In the genomic region with DNA sequence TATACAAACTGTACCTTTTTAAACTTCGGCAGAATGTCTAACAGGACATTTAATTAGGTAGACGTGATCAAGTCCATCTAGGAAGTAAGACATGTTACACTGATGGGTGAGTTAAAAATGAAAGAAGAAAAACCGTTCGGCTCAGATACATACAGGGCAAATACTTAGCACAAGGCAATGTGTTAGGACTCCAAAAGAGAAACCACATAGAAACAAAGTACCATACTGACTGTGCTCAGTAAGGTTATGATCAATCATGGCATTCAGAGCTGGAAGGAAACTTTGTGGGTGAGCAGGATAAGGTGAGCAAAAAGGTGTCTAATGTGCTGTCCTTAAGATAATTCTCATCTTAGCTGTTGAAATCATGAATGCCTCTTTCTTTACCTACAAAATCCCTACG, we compare ENCODE assay signal across 11 cellular contexts.
DNase-seq lines count a peak whose midpoint lies in the region; ATAC-seq and TF ChIP-seq lines count a peak whose summit lies in the region.
"Had no signal": no experiment of that assay in that cellular context is flagged by ENCODE, and none has a peak within 500 bp of the region (broad histone marks: within the 10 kb centered on the region; RNA-seq: fewer than 3 reads in every experiment).

No MANE protein-coding gene starts in this region.

- H3K27ac Mint-ChIP-seq in central memory CD8-positive, alpha-beta T cell (ENCODE audit: low read depth) = peak overlapping the region; percentile 45
- H3K27ac Mint-ChIP-seq: stimulated activated naive CD8-positive, alpha-beta T cell treated with anti-CD3 and anti-CD28 coated beads, Interleukin-15, Interleukin-2, amounts not matched to agents 100 ng/mL and 50 ng/mL, for 24 hours had no signal

- no peak overlapping the region for H3K4me3 ChIP-seq in esophagus muscularis mucosa
- H3K4me3 ChIP-seq: breast epithelium had no signal

- ATAC-seq in GM18868 (IDR thresholded peaks at IDR 0.05; ENCODE audit: unreplicated experiment) (peak; percentile 51), GM21528 (IDR thresholded peaks at IDR 0.05; ENCODE audit: low FRiP score, unreplicated experiment) (peak; percentile 49), HG03159 (IDR thresholded peaks at IDR 0.05; ENCODE audit: unreplicated experiment) (peak; percentile 67), sciatic nerve (no peak)
- peak; percentile 81 for ATAC-seq in central memory CD8-positive, alpha-beta T cell (replicated peaks; ENCODE audit: extremely low read depth, poor library complexity, severe bottlenecking)

- intact Hi-C loops in esophagus muscularis mucosa (cut with DNase I) = no loop called here
- intact Hi-C loops in sciatic nerve (cut with DNase I) = no loop called here

- DNase-seq in central memory CD8-positive, alpha-beta T cell (ENCODE audit: low spot score in 2 of 2) = no peak
- DNase-seq in EL (no peak), esophagus muscularis mucosa (ENCODE audit: extremely low spot score) (no peak), sciatic nerve (ENCODE audit: low spot score) (no peak)
- DNase-seq: NCI-H1048; NK-92 treated with Interleukin-12 subunit alpha and Interleukin-12 subunit beta, amount 100 ng/mL, for 24 hours had no signal

- no peaks in the 10 kb centered on the region for H3K9me3 ChIP-seq in esophagus muscularis mucosa
- H3K9me3 ChIP-seq: breast epithelium had no signal

- peaks cover 10% of the 10 kb centered on the region for H3K36me3 Mint-ChIP-seq in central memory CD8-positive, alpha-beta T cell (ENCODE audit: insufficient read depth)

- no peaks in the 10 kb centered on the region for H3K9me3 Mint-ChIP-seq in central memory CD8-positive, alpha-beta T cell
- H3K9me3 Mint-ChIP-seq: stimulated activated naive CD8-positive, alpha-beta T cell treated with anti-CD3 and anti-CD28 coated beads, Interleukin-15, Interleukin-2, amounts not matched to agents 100 ng/mL and 50 ng/mL, for 24 hours had no signal

- H3K4me3 Mint-ChIP-seq in central memory CD8-positive, alpha-beta T cell = peak overlapping the region; percentile 49
- H3K4me3 Mint-ChIP-seq: stimulated activated naive CD8-positive, alpha-beta T cell treated with anti-CD3 and anti-CD28 coated beads, Interleukin-15, Interleukin-2, amounts not matched to agents 100 ng/mL and 50 ng/mL, for 24 hours had no signal

- peaks cover 0 to 9% (median 0%) of the 10 kb centered on the region in 4 donors for H3K36me3 ChIP-seq in esophagus muscularis mucosa
- H3K36me3 ChIP-seq: breast epithelium had no signal

- no peaks in the 10 kb centered on the region for H3K27me3 Mint-ChIP-seq in central memory CD8-positive, alpha-beta T cell
- H3K27me3 Mint-ChIP-seq: stimulated activated naive CD8-positive, alpha-beta T cell treated with anti-CD3 and anti-CD28 coated beads, Interleukin-15, Interleukin-2, amounts not matched to agents 100 ng/mL and 50 ng/mL, for 24 hours had no signal

- WGBS in esophagus muscularis mucosa = 94% methylated on average over 5 of the region's 5 CpGs

- no peak for TF ChIP-seq EP300 in esophagus muscularis mucosa (IDR thresholded peaks at IDR 0.05)

- no peak for TF ChIP-seq POLR2A in esophagus muscularis mucosa (IDR thresholded peaks at IDR 0.05; ENCODE audit: low read depth)

- H3K27me3 ChIP-seq in esophagus muscularis mucosa = no peaks in the 10 kb centered on the region
- H3K27me3 ChIP-seq: breast epithelium had no signal

- H3K27ac ChIP-seq in esophagus muscularis mucosa (replicated peaks in 1 of 4) = no peak overlapping the region
- H3K27ac ChIP-seq: breast epithelium had no signal

- H3K4me1 ChIP-seq in esophagus muscularis mucosa = peaks cover 0 to 4% (median 1%) of the 10 kb centered on the region in 4 donors
- H3K4me1 ChIP-seq: breast epithelium had no signal

- H3K4me1 Mint-ChIP-seq in central memory CD8-positive, alpha-beta T cell = peaks cover 38% of the 10 kb centered on the region

- no peak for TF ChIP-seq CTCF in esophagus muscularis mucosa (IDR thresholded peaks at IDR 0.05)
